Comparison of ENCODE assay signal across 13 cellular contexts in genomic region chr14:75440733-75441474, GRCh38. TPM values are rescaled to one million over a fixed set of nuclear protein-coding genes. Genes with fewer than 3 reads are reported as not detected.
DNase-seq lines count a peak whose midpoint lies in the region; ATAC-seq and TF ChIP-seq lines count a peak whose summit lies in the region.
"Had no signal": no experiment of that assay in that cellular context is flagged by ENCODE, and none has a peak within 500 bp of the region (broad histone marks: within the 10 kb centered on the region; RNA-seq: fewer than 3 reads in every experiment).

No MANE protein-coding gene starts in this region.

- H3K27ac ChIP-seq in dorsolateral prefrontal cortex (peak overlapping the region in 45 of 59 donors; percentile 1 to 81 (median 47)), thoracic aorta (peak overlapping the region; percentile 46 to 71)

- H3K4me1 Mint-ChIP-seq in HFFc6 (ENCODE audit: low read depth), result peaks cover 46% of the 10 kb centered on the region
- H3K4me1 Mint-ChIP-seq in memory B cell, result peaks cover 39% of the 10 kb centered on the region

- H3K9me3 ChIP-seq in thoracic aorta, result no peaks in the 10 kb centered on the region

- H3K4me3 ChIP-seq in dorsolateral prefrontal cortex, result peak overlapping the region in 4 of 59 donors; percentile 1 to 16 (median 8)
- H3K4me3 ChIP-seq in thoracic aorta, result peak overlapping the region; percentile 26
- H3K4me3 ChIP-seq: cardiac muscle cell had no signal

- H3K9me3 Mint-ChIP-seq in HFFc6, result no peaks in the 10 kb centered on the region
- no peaks in the 10 kb centered on the region for H3K9me3 Mint-ChIP-seq in memory B cell

- no peak for TF ChIP-seq CTCF in HFFc6 (IDR thresholded peaks at IDR 0.05)
- TF ChIP-seq CTCF in dorsolateral prefrontal cortex (IDR thresholded peaks at IDR 0.05 in 54 of 56, conservative IDR thresholded peaks at IDR 0.05 in 2 of 56; ENCODE audit: low read depth in 1 of 56, partially characterized antibody in 56 of 56), result no peak
- no peak for TF ChIP-seq CTCF in thoracic aorta (IDR thresholded peaks at IDR 0.05)

- peak; percentile 51 for DNase-seq in HFFc6
- DNase-seq in dorsolateral prefrontal cortex, result no peak
- no peak for DNase-seq in memory B cell (ENCODE audit: low spot score in 2 of 2)
- no peak for DNase-seq in thoracic aorta (ENCODE audit: low spot score)
- DNase-seq in NCI-H226, result no peak
- no peak for DNase-seq in inferior parietal cortex (ENCODE audit: extremely low spot score)
- DNase-seq in activated CD4-positive, alpha-beta T cell treated with anti-CD3 and anti-CD28 coated beads for 1 hour, result no peak
- DNase-seq: DMS79, NCI-H2107 had no signal

- H3K4me3 Mint-ChIP-seq in HFFc6 (peak overlapping the region; percentile 29; the same call in 1 of the 2 replicates), memory B cell (no peak overlapping the region)

- peaks cover 63% of the 10 kb centered on the region for H3K36me3 Mint-ChIP-seq in HFFc6 (ENCODE audit: low read depth)
- peaks cover 24% of the 10 kb centered on the region for H3K36me3 Mint-ChIP-seq in memory B cell

- intact Hi-C loops in dorsolateral prefrontal cortex (cut with DNase I), result no loop called here

- ATAC-seq in memory B cell (ENCODE audit: low read depth) (no peak), thoracic aorta (ENCODE audit: insufficient number of reproducible peaks, low FRiP score, low read depth) (peak; percentile 86), HG03439 (IDR thresholded peaks at IDR 0.05; ENCODE audit: unreplicated experiment) (no peak)
- ATAC-seq: HCT116 had no signal

- H3K27me3 Mint-ChIP-seq in HFFc6 (ENCODE audit: insufficient read depth), result peaks cover 5% of the 10 kb centered on the region
- H3K27me3 Mint-ChIP-seq in memory B cell, result no peaks in the 10 kb centered on the region
- H3K27me3 Mint-ChIP-seq: progenitor cell of endocrine pancreas had no signal

- peaks cover 7 to 48% of the 10 kb centered on the region in 2 donors for H3K4me1 ChIP-seq in thoracic aorta (ENCODE audit: control insufficient read depth in 1 of 2, low read depth in 2 of 2)

- H3K27me3 ChIP-seq in dorsolateral prefrontal cortex (no peaks in the 10 kb centered on the region), thoracic aorta (replicated peaks; ENCODE audit: insufficient read depth) (no peaks in the 10 kb centered on the region)
- H3K27me3 ChIP-seq: cardiac muscle cell had no signal

- H3K27ac Mint-ChIP-seq in HFFc6 (peak overlapping the region; percentile 92), memory B cell (peak overlapping the region; percentile 81)

- H3K36me3 ChIP-seq in thoracic aorta, result peaks cover 22% of the 10 kb centered on the region
- H3K36me3 ChIP-seq: cardiac muscle cell had no signal

RNA-seq across cellular contexts. Expression of gene JDP2, which starts 13.1 kb away (rescaled TPM):
- 10 to 100 TPM; 48.0 to 67.8 (median 61.8) TPM for total RNA-seq in HFFc6 (2021; fragmentation: NEBNext Ultra II Directional; extraction: Animal tissue kit (Norgen Biotek cat#: 25700))
- total RNA-seq in dorsolateral prefrontal cortex (10 to 100 TPM; 21.8 to 96.2 (median 36.8) TPM), thoracic aorta (100 to 1,000 TPM in 1 of 2 donors, 10 to 100 TPM in 1; 81.8 to 100 TPM)
